ENCODE assay signal across 21 cellular contexts in genomic region chr1:209655412-209655811, GRCh38. TPM values are rescaled to one million over a fixed set of nuclear protein-coding genes. Genes with fewer than 3 reads are reported as not detected.
"Had no signal": no experiment of that assay in that cellular context is flagged by ENCODE, and none has a peak within 500 bp of the region (broad histone marks: within the 10 kb centered on the region; RNA-seq: fewer than 3 reads in every experiment).

No MANE protein-coding gene starts in this region.

- H3K4me3 ChIP-seq: ascending aorta, coronary artery, prostate gland, skin epidermis, suprapubic skin, upper lobe of right lung had no signal

- H3K36me3 ChIP-seq: ascending aorta, prostate gland, suprapubic skin, upper lobe of right lung had no signal

- H3K4me3 Mint-ChIP-seq: activated CD4-positive, alpha-beta T cell treated with anti-CD3 and anti-CD28 coated beads, Interleukin-2, amount 10 ng/mL, durations not matched to agents 24 days and 14 days; activated T-helper 1 cell treated with anti-CD3 and anti-CD28 coated beads, Interleukin-12 subunit alpha, Interleukin-12 subunit beta, Interleukin-2, Interleukin-4 antibody, amounts not matched to agents 30 ng/mL and 10 ng/mL and 1 ng/mL, durations not matched to agents 14 hours and 24 hours and 36 hours; mesothelial cell of epicardium; nephron progenitor cell had no signal

- H3K9me3 Mint-ChIP-seq: activated CD4-positive, alpha-beta T cell treated with anti-CD3 and anti-CD28 coated beads, Interleukin-2, amount 10 ng/mL, durations not matched to agents 24 days and 14 days; activated T-helper 1 cell treated with anti-CD3 and anti-CD28 coated beads, Interleukin-12 subunit alpha, Interleukin-12 subunit beta, Interleukin-2, Interleukin-4 antibody, amounts not matched to agents 30 ng/mL and 10 ng/mL and 1 ng/mL, durations not matched to agents 14 hours and 24 hours and 36 hours; mesothelial cell of epicardium; nephron progenitor cell had no signal

- H3K27me3 ChIP-seq: ascending aorta, upper lobe of right lung had no signal

- DNase-seq: activated CD4-positive, alpha-beta T cell treated with anti-CD3 and anti-CD28 coated beads, Interleukin-2, amount 10 ng/mL, durations not matched to agents 24 days and 14 days; activated CD4-positive, CD25-positive, alpha-beta regulatory T cell; activated naive CD4-positive, alpha-beta T cell treated with Interleukin-2 at 50 U/mL for 16 hours; caudate nucleus; effector CD4-positive, alpha-beta T cell; foreskin fibroblast; glutamatergic neuron; kidney glomerular epithelial cell; nephron progenitor cell; right cardiac atrium; stimulated activated CD4-positive, alpha-beta T cell treated with anti-CD3 and anti-CD28 coated beads, Interleukin-4, amount 100 ng/mL, for 24 hours; stimulated activated naive CD4-positive, alpha-beta T cell; T-helper 2 cell; upper lobe of right lung had no signal

- H3K27me3 Mint-ChIP-seq: activated CD4-positive, alpha-beta T cell treated with anti-CD3 and anti-CD28 coated beads, Interleukin-2, amount 10 ng/mL, durations not matched to agents 24 days and 14 days had no signal

- ATAC-seq: right cardiac atrium, upper lobe of right lung had no signal

- H3K27ac ChIP-seq: ascending aorta, coronary artery, suprapubic skin, upper lobe of right lung had no signal

- H3K27ac Mint-ChIP-seq: mesothelial cell of epicardium had no signal

- H3K36me3 Mint-ChIP-seq: mesothelial cell of epicardium had no signal

- H3K4me1 ChIP-seq: prostate gland had no signal

- H3K9me3 ChIP-seq: ascending aorta, prostate gland, suprapubic skin, upper lobe of right lung had no signal

RNA-seq across cellular contexts. Expression of gene HSD11B1, which starts 49.2 kb away (rescaled TPM):
- total RNA-seq: mesothelial cell of epicardium had no signal
